ENCODE assay signal across 16 cellular contexts in the genomic region with DNA sequence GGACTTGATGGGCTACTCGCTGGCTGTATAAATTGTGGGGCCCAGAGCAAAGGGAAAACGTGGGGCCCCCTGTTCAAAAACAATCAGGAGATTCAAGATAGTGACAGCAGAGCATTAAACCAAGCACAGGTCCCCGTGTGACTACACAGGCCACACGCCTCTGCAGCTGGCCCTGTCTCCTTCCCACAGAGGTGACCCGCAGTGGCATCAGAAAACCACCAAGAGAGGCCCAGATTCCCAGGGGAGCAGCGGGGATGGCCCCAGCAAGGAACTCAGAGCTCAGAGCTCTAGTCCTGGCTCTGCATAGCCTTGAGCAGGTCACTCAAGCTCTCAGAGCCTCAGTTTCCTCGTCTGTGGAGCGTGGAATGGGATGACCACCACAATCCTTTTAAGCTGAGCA. TPM values are rescaled to one million over a fixed set of nuclear protein-coding genes. Genes with fewer than 3 reads are reported as not detected.
DNase-seq lines count a peak whose midpoint lies in the region; ATAC-seq and TF ChIP-seq lines count a peak whose summit lies in the region.
"Had no signal": no experiment of that assay in that cellular context is flagged by ENCODE, and none has a peak within 500 bp of the region (broad histone marks: within the 10 kb centered on the region; RNA-seq: fewer than 3 reads in every experiment).

No MANE protein-coding gene starts in this region.

- H3K9me3 ChIP-seq in heart left ventricle (no peaks in the 10 kb centered on the region), SJCRH30 (replicated peaks) (no peaks in the 10 kb centered on the region), testis (no peaks in the 10 kb centered on the region)

- TF ChIP-seq CTCF in heart left ventricle (IDR thresholded peaks at IDR 0.05) (no peak), testis (IDR thresholded peaks at IDR 0.05) (no peak)

- H3K27ac ChIP-seq in heart left ventricle (no peak overlapping the region), SJCRH30 (no peak overlapping the region), testis (peak overlapping the region; percentile 31 to 39)
- H3K27ac ChIP-seq: 22Rv1, neural progenitor cell, SK-N-MC had no signal

- peaks cover 0 to 12% (median 0%) of the 10 kb centered on the region in 12 donors for H3K4me1 ChIP-seq in heart left ventricle
- H3K4me1 ChIP-seq in SJCRH30, result peaks cover 9% of the 10 kb centered on the region; the same call in 1 of the 2 replicates
- peaks cover 12% of the 10 kb centered on the region for H3K4me1 ChIP-seq in testis

- WGBS in heart left ventricle, 4 donors, result 83 to 88% (median 85%) methylated on average over 7 to 8 of the region's 8 CpGs
- WGBS in testis, 2 donors, result 75 to 86% methylated on average over 7 to 8 of the region's 8 CpGs

- TF ChIP-seq POLR2A in heart left ventricle (IDR thresholded peaks at IDR 0.05) (no peak), testis (IDR thresholded peaks at IDR 0.05) (no peak)

- no peak for ATAC-seq in Right ventricle myocardium superior (ENCODE audit: poor library complexity)
- no peak for ATAC-seq in heart left ventricle
- ATAC-seq in HG03095 (IDR thresholded peaks at IDR 0.05; ENCODE audit: unreplicated experiment), result peak; percentile 62
- ATAC-seq: activated CD8-positive, alpha-beta memory T cell treated with anti-CD3 and anti-CD28 coated beads, Interleukin-2, amount 10 ng/mL, durations not matched to agents 7 days and 5 days; K562 had no signal

- H3K27me3 ChIP-seq in heart left ventricle, result no peaks in the 10 kb centered on the region
- H3K27me3 ChIP-seq in SJCRH30, result no peaks in the 10 kb centered on the region; the same call in 1 of the 2 replicates
- no peaks in the 10 kb centered on the region for H3K27me3 ChIP-seq in testis

- DNase-seq in Right ventricle myocardium superior (peak; percentile 27), heart left ventricle (no peak), SJCRH30 (peak; percentile 26 to 50), testis (no peak), NCI-H2196 treated with DMSO at 0.1 percent for 48 hours (lab: John Stamatoyannopoulos, UW; ENCODE audit: unreplicated experiment) (no peak), dermis blood vessel endothelial cell (no peak)
- no peak for DNase-seq in activated CD4-positive, alpha-beta T cell treated with anti-CD3 and anti-CD28 coated beads, Interleukin-2, amount 50 U/mL, for 1 hour
- DNase-seq: activated CD8-positive, alpha-beta memory T cell treated with anti-CD3 and anti-CD28 coated beads, Interleukin-2, amount 10 ng/mL, durations not matched to agents 7 days and 5 days; NCI-H1092 treated with DMSO at 0.1 percent for 48 hours; NCI-H748 treated with DMSO at 0.1 percent for 48 hours; T1000 had no signal

- intact Hi-C loops in Right ventricle myocardium superior (cut with DNase I) (no loop called here), heart left ventricle (cut with DNase I) (no loop called here), testis (cut with DNase I; ENCODE audit: low total_unique reads) (no loop called here)

- H3K4me3 ChIP-seq in heart left ventricle (no peak overlapping the region), SJCRH30 (no peak overlapping the region), testis (no peak overlapping the region)
- H3K4me3 ChIP-seq: K562, neural progenitor cell, SK-N-MC had no signal

- H3K36me3 ChIP-seq in heart left ventricle (no peaks in the 10 kb centered on the region), SJCRH30 (no peaks in the 10 kb centered on the region), testis (ENCODE audit: low read depth, missing control alignments) (no peaks in the 10 kb centered on the region)
- H3K36me3 ChIP-seq: neural progenitor cell had no signal

RNA-seq across cellular contexts. Expression of gene CPNE5, which starts 57.6 kb away (rescaled TPM):
- 10.0 TPM for total RNA-seq in Right ventricle myocardium superior
- 100 to 1,000 TPM in 1 of 9 donors, 10 to 100 TPM in 7, 1 to 10 TPM in 1; 5.2 to 111 (median 28.4) TPM for total RNA-seq in heart left ventricle
- 10 to 100 TPM in 1 of 2 donors, 1 to 10 TPM in 1; 4.0 to 12.1 TPM for polyA plus RNA-seq in heart left ventricle
- 0.57 TPM in 1 of 2 replicates, not detected in the other for total RNA-seq in SJCRH30 (2014; rRNA removed; shearing (Covaris generic))
- total RNA-seq in testis, result 100 to 1,000 TPM in 1 of 2 donors, 10 to 100 TPM in 1; 97.8 to 137 TPM
- polyA plus RNA-seq in testis (ENCODE audit: insufficient read depth, low read depth, low replicate concordance), result 44.2 TPM
- 12.9 and 14.0 TPM in 2 replicates for total RNA-seq in dermis blood vessel endothelial cell

Comparison
In these comparisons a context has a peak if more than half of its experiments do, and no peak if none do; other contexts are left out.
1. DNase-seq: peak in Right ventricle myocardium superior (single experiment) and SJCRH30 (2 of 2); none in heart left ventricle (0 of 5), testis (single experiment), activated CD4-positive, alpha-beta T cell treated with anti-CD3 and anti-CD28 coated beads, Interleukin-2, amount 50 U/mL, for 1 hour (single experiment), NCI-H2196 treated with DMSO at 0.1 percent for 48 hours (single experiment) and dermis blood vessel endothelial cell (single experiment).
2. H3K27ac ChIP-seq: peak in testis (2 of 2); none in heart left ventricle (0 of 12) and SJCRH30 (single experiment).